17 cellular contexts compared by ENCODE assay signal in genomic region chr10:49617281-49618020, GRCh38. TPM values are rescaled to one million over a fixed set of nuclear protein-coding genes. Genes with fewer than 3 reads are reported as not detected.
DNase-seq lines count a peak whose midpoint lies in the region; ATAC-seq and TF ChIP-seq lines count a peak whose summit lies in the region.
"Had no signal": no experiment of that assay in that cellular context is flagged by ENCODE, and none has a peak within 500 bp of the region (broad histone marks: within the 10 kb centered on the region; RNA-seq: fewer than 3 reads in every experiment).

No MANE protein-coding gene starts in this region.

- H3K9me3 Mint-ChIP-seq in natural killer cell treated with Interleukin-12 subunit alpha and Interleukin-12 subunit beta and Interleukin-15 and Interleukin-18, amount 100 ng/mL, for 72 hours: no peaks in the 10 kb centered on the region
- no peaks in the 10 kb centered on the region for H3K9me3 Mint-ChIP-seq in natural killer cell
- H3K9me3 Mint-ChIP-seq in WTC11: no peaks in the 10 kb centered on the region
- H3K9me3 Mint-ChIP-seq in HFFc6: peaks cover 1% of the 10 kb centered on the region; the same call in 1 of the 2 replicates

- WGBS in aorta, 2 donors: 60 to 63% methylated on average over 7 of the region's 7 CpGs

- no peak overlapping the region for H3K4me3 Mint-ChIP-seq in natural killer cell treated with Interleukin-12 subunit alpha and Interleukin-12 subunit beta and Interleukin-15 and Interleukin-18, amount 100 ng/mL, for 72 hours
- H3K4me3 Mint-ChIP-seq in natural killer cell: no peak overlapping the region
- H3K4me3 Mint-ChIP-seq in WTC11: no peak overlapping the region
- no peak overlapping the region for H3K4me3 Mint-ChIP-seq in HFFc6
- H3K4me3 Mint-ChIP-seq: CD8-positive, alpha-beta memory T cell had no signal

- no peaks in the 10 kb centered on the region for H3K4me1 ChIP-seq in aorta (ENCODE audit: control insufficient read depth in 1 of 2, insufficient read depth in 2 of 2, low read length in 2 of 2)
- H3K4me1 ChIP-seq: BLaER1 treated with 17β-estradiol and CSF1 and Interleukin-3, amounts not matched to agents 10 nM and 100 nM had no signal

- H3K27ac ChIP-seq in aorta (ENCODE audit: low read depth in 1 of 2, low read length in 2 of 2): no peak overlapping the region
- H3K27ac ChIP-seq: BLaER1 treated with 17β-estradiol and CSF1 and Interleukin-3, amounts not matched to agents 10 nM and 100 nM; KMS-11 had no signal

- no peak overlapping the region for H3K27ac Mint-ChIP-seq in natural killer cell treated with Interleukin-12 subunit alpha and Interleukin-12 subunit beta and Interleukin-15 and Interleukin-18, amount 100 ng/mL, for 72 hours
- H3K27ac Mint-ChIP-seq in natural killer cell: no peak overlapping the region
- H3K27ac Mint-ChIP-seq in WTC11: no peak overlapping the region
- no peak overlapping the region for H3K27ac Mint-ChIP-seq in HFFc6

- intact Hi-C loops in natural killer cell (cut with micrococcal nuclease) (no loop called here), aorta (cut with DNase I) (no loop called here)

- POLR2A ChIA-PET in WTC11 (lab: Charles Lee): no interaction called here

- peaks cover 0 to 2% of the 10 kb centered on the region in 2 donors for H3K27me3 ChIP-seq in aorta (ENCODE audit: control insufficient read depth in 1 of 2, insufficient read depth in 2 of 2, low read length in 1 of 2)

- CTCF ChIA-PET in WTC11 (lab: Charles Lee): interaction anchor here (0.8 to 2.8 kb wide), 3 partner anchors 11 to 150 kb away, joined by 3 to 8 read pairs (median 4); no protein-coding TSS in a partner anchor

- H3K4me3 ChIP-seq in aorta (ENCODE audit: low read length in 2 of 2): no peak overlapping the region
- H3K4me3 ChIP-seq: BLaER1 treated with 17β-estradiol and CSF1 and Interleukin-3, amounts not matched to agents 10 nM and 100 nM had no signal

- peak; percentile 40 for DNase-seq in natural killer cell treated with Interleukin-12 subunit alpha and Interleukin-12 subunit beta and Interleukin-15 and Interleukin-18, amount 100 ng/mL, for 72 hours (ENCODE audit: low spot score)
- no peak for DNase-seq in natural killer cell
- DNase-seq in WTC11 (ENCODE audit: low spot score): peak; percentile 7
- DNase-seq in omental fat pad (ENCODE audit: low spot score): no peak
- peak; percentile 29 to 52 for DNase-seq in aorta
- no peak for DNase-seq in HFFc6
- no peak for DNase-seq in globus pallidus (ENCODE audit: low spot score)
- no peak for DNase-seq in stimulated activated naive CD4-positive, alpha-beta T cell treated with Interleukin-2 at 50 U/mL for 16 hours (lab: John Stamatoyannopoulos, UW)
- DNase-seq: CD8-positive, alpha-beta memory T cell; NCI-H1417 treated with DMSO at 0.1 percent for 48 hours; NCI-H187 treated with DMSO at 0.1 percent for 48 hours; NCI-H345; NK-92 treated with Interleukin-12 subunit alpha and Interleukin-12 subunit beta, amount 100 ng/mL, for 24 hours; SHP77 treated with DMSO at 0.1 percent for 48 hours had no signal

- TF ChIP-seq CTCF in natural killer cell (IDR thresholded peaks at IDR 0.05): no peak
- no peak for TF ChIP-seq CTCF in WTC11 (IDR thresholded peaks at IDR 0.05)
- no peak for TF ChIP-seq CTCF in omental fat pad (IDR thresholded peaks at IDR 0.05)
- no peak for TF ChIP-seq CTCF in HFFc6 (IDR thresholded peaks at IDR 0.05)

- no peaks in the 10 kb centered on the region for H3K9me3 ChIP-seq in aorta (ENCODE audit: control insufficient read depth, low read length)

- H3K36me3 Mint-ChIP-seq in natural killer cell treated with Interleukin-12 subunit alpha and Interleukin-12 subunit beta and Interleukin-15 and Interleukin-18, amount 100 ng/mL, for 72 hours: peaks cover under 1% of the 10 kb centered on the region
- H3K36me3 Mint-ChIP-seq in natural killer cell (no peaks in the 10 kb centered on the region), WTC11 (0 out of 2 replicates have a peak, but pooled peaks cover 1% of the 10 kb centered on the region), HFFc6 (ENCODE audit: low read depth) (no peaks in the 10 kb centered on the region)
- H3K36me3 Mint-ChIP-seq: CD8-positive, alpha-beta memory T cell had no signal

- peaks cover 52 to 61% of the 10 kb centered on the region in 2 donors for H3K27me3 Mint-ChIP-seq in natural killer cell treated with Interleukin-12 subunit alpha and Interleukin-12 subunit beta and Interleukin-15 and Interleukin-18, amount 100 ng/mL, for 72 hours
- peaks cover 55 to 56% of the 10 kb centered on the region in 2 donors for H3K27me3 Mint-ChIP-seq in natural killer cell (ENCODE audit: low read depth in 2 of 2)
- H3K27me3 Mint-ChIP-seq in WTC11 (ENCODE audit: low read depth): peaks cover 88% of the 10 kb centered on the region
- H3K27me3 Mint-ChIP-seq in HFFc6 (ENCODE audit: insufficient read depth): peaks cover 63% of the 10 kb centered on the region

- no peaks in the 10 kb centered on the region for H3K36me3 ChIP-seq in aorta (ENCODE audit: control insufficient read depth in 1 of 2, insufficient read depth in 2 of 2, low read length in 1 of 2)
- H3K36me3 ChIP-seq: BLaER1 treated with 17β-estradiol and CSF1 and Interleukin-3, amounts not matched to agents 10 nM and 100 nM had no signal

- peaks cover 0 to 13% of the 10 kb centered on the region in 2 donors for H3K4me1 Mint-ChIP-seq in natural killer cell treated with Interleukin-12 subunit alpha and Interleukin-12 subunit beta and Interleukin-15 and Interleukin-18, amount 100 ng/mL, for 72 hours (ENCODE audit: low read depth in 2 of 2)
- H3K4me1 Mint-ChIP-seq in natural killer cell (peaks cover 0 to 9% of the 10 kb centered on the region in 2 donors), WTC11 (peaks cover 20% of the 10 kb centered on the region), HFFc6 (ENCODE audit: low read depth) (peaks cover 15% of the 10 kb centered on the region)

- no peak for ATAC-seq in natural killer cell treated with Interleukin-12 subunit alpha and Interleukin-12 subunit beta and Interleukin-15 and Interleukin-18, amount 100 ng/mL, for 72 hours
- no peak for ATAC-seq in natural killer cell
- ATAC-seq in WTC11: no peak
- peak; percentile 16 for ATAC-seq in omental fat pad (ENCODE audit: low FRiP score)
- no peak for ATAC-seq in aorta (ENCODE audit: low FRiP score)

TF ChIP-seq in WTC11, 78 proteins besides CTCF, POLR2A, EP300 and RAD21 (continues in another document):
- TF ChIP-seq AFF4 (CRISPR knock-in tag; IDR thresholded peaks at IDR 0.05; ENCODE audit: borderline replicate concordance): no peak
- no peak for TF ChIP-seq TEAD4 (CRISPR knock-in tag; IDR thresholded peaks at IDR 0.05)
- TF ChIP-seq ZNF219 (CRISPR knock-in tag; IDR thresholded peaks at IDR 0.05; ENCODE audit: borderline replicate concordance): no peak
- no peak for TF ChIP-seq E2F4 (CRISPR knock-in tag; IDR thresholded peaks at IDR 0.05; ENCODE audit: borderline replicate concordance, low read depth)
- no peak for TF ChIP-seq OVOL2 (CRISPR knock-in tag; IDR thresholded peaks at IDR 0.05; ENCODE audit: borderline replicate concordance)
- TF ChIP-seq GTF2I (CRISPR knock-in tag; conservative IDR thresholded peaks at IDR 0.05): no peak
- no peak for TF ChIP-seq FOXK1 (CRISPR knock-in tag; IDR thresholded peaks at IDR 0.05)
- TF ChIP-seq TP53 (CRISPR knock-in tag; IDR thresholded peaks at IDR 0.05): no peak

RNA-seq across cellular contexts. Expression of gene CHAT, which starts 3.6 kb away (rescaled TPM):
- total RNA-seq in natural killer cell treated with Interleukin-12 subunit alpha and Interleukin-12 subunit beta and Interleukin-15 and Interleukin-18, amount 100 ng/mL, for 72 hours: not detected
- total RNA-seq in natural killer cell (not detected), WTC11 (2021) (not detected in 3 replicates), omental fat pad (not detected), aorta (not detected)
- not detected for polyA plus RNA-seq in aorta
- total RNA-seq in HFFc6 (2021; fragmentation: NEBNext Ultra II Directional; extraction: Animal tissue kit (Norgen Biotek cat#: 25700)): not detected
- total RNA-seq: CD8-positive, alpha-beta memory T cell; HT-29 had no signal
- polyA plus RNA-seq: CD8-positive, alpha-beta memory T cell had no signal

RNA-seq across cellular contexts. Expression of gene SLC18A3, which starts 7.3 kb away (rescaled TPM):
- not detected for total RNA-seq in natural killer cell treated with Interleukin-12 subunit alpha and Interleukin-12 subunit beta and Interleukin-15 and Interleukin-18, amount 100 ng/mL, for 72 hours
- total RNA-seq in natural killer cell: not detected
- 0.07 to 0.13 TPM (median 0.09 TPM) in 3 replicates for total RNA-seq in WTC11 (2021)
- total RNA-seq in omental fat pad: not detected
- total RNA-seq in aorta: not detected
- polyA plus RNA-seq in aorta: not detected
- not detected for total RNA-seq in HFFc6 (2021; fragmentation: NEBNext Ultra II Directional; extraction: Animal tissue kit (Norgen Biotek cat#: 25700))
- total RNA-seq: CD8-positive, alpha-beta memory T cell; HT-29 had no signal
- polyA plus RNA-seq: CD8-positive, alpha-beta memory T cell had no signal

Comparison
In these comparisons a context has a peak if more than half of its experiments do, and no peak if none do; other contexts are left out.
1. DNase-seq: peak in natural killer cell treated with Interleukin-12 subunit alpha and Interleukin-12 subunit beta and Interleukin-15 and Interleukin-18, amount 100 ng/mL, for 72 hours (single experiment), WTC11 (single experiment) and aorta (2 of 2); none in natural killer cell (single experiment), omental fat pad (single experiment), HFFc6 (single experiment), globus pallidus (single experiment) and stimulated activated naive CD4-positive, alpha-beta T cell treated with Interleukin-2 at 50 U/mL for 16 hours (single experiment).